ENCODE assay signal across 19 cellular contexts in genomic region chr14:103839569-103839968, GRCh38. TPM values are rescaled to one million over a fixed set of nuclear protein-coding genes. Genes with fewer than 3 reads are reported as not detected.
A peak's percentile ranks its signal among the peaks of the same experiment; 100 is the strongest.
DNase-seq lines count a peak whose midpoint lies in the region; ATAC-seq and TF ChIP-seq lines count a peak whose summit lies in the region.
"Had no signal": no experiment of that assay in that cellular context is flagged by ENCODE, and none has a peak within 500 bp of the region (broad histone marks: within the 10 kb centered on the region; RNA-seq: fewer than 3 reads in every experiment).

No MANE protein-coding gene starts in this region.

- H3K27ac ChIP-seq in GM23338 (ENCODE audit: low read depth) (no peak overlapping the region), H9 (ENCODE audit: insufficient read length, low read depth, low read length) (no peak overlapping the region)
- no peak overlapping the region for H3K27ac ChIP-seq in naive thymus-derived CD4-positive, alpha-beta T cell (ENCODE audit: low read depth, low read length)
- H3K27ac ChIP-seq: SJSA1 had no signal

- H3K14ac ChIP-seq in H9 (ENCODE audit: insufficient read depth, low read length), result no peak overlapping the region

- H3K56ac ChIP-seq in H9 (ENCODE audit: insufficient read length, low read depth, low read length), result no peak overlapping the region

- H4K5ac ChIP-seq in H9 (ENCODE audit: insufficient read length, low read depth, low read length), result no peak overlapping the region

- H4K20me1 ChIP-seq in GM23338 (replicated peaks; ENCODE audit: insufficient read depth) (no peaks in the 10 kb centered on the region), H9 (ENCODE audit: control insufficient read depth, insufficient read depth, insufficient read length) (no peaks in the 10 kb centered on the region)

- H3T11ph ChIP-seq in H9 (ENCODE audit: low read length), result no peak overlapping the region

- H3K36me3 ChIP-seq in GM23338 (ENCODE audit: insufficient read depth), result no peaks in the 10 kb centered on the region
- no peaks in the 10 kb centered on the region for H3K36me3 ChIP-seq in naive thymus-derived CD4-positive, alpha-beta T cell (ENCODE audit: control insufficient read depth in 2 of 3, insufficient read depth in 3 of 3, low read length in 3 of 3)
- H3K36me3 ChIP-seq: SJSA1 had no signal

- H3K23me2 ChIP-seq in H9 (ENCODE audit: insufficient read length, low read depth, low read length, poor library complexity, severe bottlenecking), result no peaks in the 10 kb centered on the region

- H3F3A ChIP-seq in GM23338 (replicated peaks; ENCODE audit: low read depth), result no peaks in the 10 kb centered on the region

- no peak overlapping the region for H3K4ac ChIP-seq in H9 (ENCODE audit: low read depth, low read length)

- H3K79me2 ChIP-seq in GM23338 (replicated peaks; ENCODE audit: insufficient read depth) (0 out of 2 replicates have a peak, but pooled peaks cover 10% of the 10 kb centered on the region), H9 (ENCODE audit: insufficient read depth, low read length) (no peaks in the 10 kb centered on the region)

- intact Hi-C loops in naive thymus-derived CD4-positive, alpha-beta T cell (cut with micrococcal nuclease), result no loop called here

- peaks cover 14% of the 10 kb centered on the region for H3K27me3 Mint-ChIP-seq in GM23338 (ENCODE audit: insufficient read depth, low read depth, poor library complexity)
- H3K27me3 Mint-ChIP-seq in H9 (ENCODE audit: low read depth), result peaks cover 9% of the 10 kb centered on the region
- H3K27me3 Mint-ChIP-seq in T-helper 17 cell, result no peaks in the 10 kb centered on the region
- H3K27me3 Mint-ChIP-seq in naive thymus-derived CD4-positive, alpha-beta T cell, result peaks cover 0 to 6% (median 0%) of the 10 kb centered on the region in 5 donors
- H3K27me3 Mint-ChIP-seq: CD4-positive, CD25-positive, alpha-beta regulatory T cell; IgD-negative memory B cell had no signal

- H3K27me3 ChIP-seq in GM23338 (ENCODE audit: insufficient read depth) (peaks cover 4% of the 10 kb centered on the region), H9 (ENCODE audit: insufficient read depth, low read length) (no peaks in the 10 kb centered on the region)
- H3K27me3 ChIP-seq in naive thymus-derived CD4-positive, alpha-beta T cell (ENCODE audit: control insufficient read depth in 2 of 2, insufficient read depth in 2 of 2, low read length in 2 of 2), result no peaks in the 10 kb centered on the region
- H3K27me3 ChIP-seq: SJSA1 had no signal

- POLR2A ChIA-PET in naive thymus-derived CD4-positive, alpha-beta T cell (lab: Charles Lee), result no interaction called here

- H2BK120ac ChIP-seq in H9 (ENCODE audit: low read depth, low read length, poor library complexity, severe bottlenecking), result no peak overlapping the region

- no peak overlapping the region for H2BK5ac ChIP-seq in H9 (ENCODE audit: insufficient read length, low read length)

- no peak overlapping the region for H4K8ac ChIP-seq in H9 (replicated peaks; ENCODE audit: insufficient read length, low read depth, low read length)

- no CpG with 5 or more reads among the region's 1 CpG for WGBS in H9 (ENCODE audit: extremely low coverage, insufficient read length, low lambda C conversion rate)

- H3K4me3 ChIP-seq in GM23338, result no peak overlapping the region
- no peak overlapping the region for H3K4me3 ChIP-seq in naive thymus-derived CD4-positive, alpha-beta T cell (ENCODE audit: low read length)
- H3K4me3 ChIP-seq: SJSA1 had no signal

- no peaks in the 10 kb centered on the region for H3K9me2 ChIP-seq in GM23338 (ENCODE audit: insufficient read depth)

- H3K18ac ChIP-seq in H9 (ENCODE audit: insufficient read length, low read depth, low read length), result no peak overlapping the region

- H3K79me1 ChIP-seq in H9 (ENCODE audit: insufficient read depth, low read depth, low read length, poor library complexity, severe bottlenecking), result no peaks in the 10 kb centered on the region

- H3K4me2 ChIP-seq in GM23338 (no peak overlapping the region), H9 (ENCODE audit: insufficient read depth, insufficient read length, low read length) (no peak overlapping the region)

- H3K27ac Mint-ChIP-seq in GM23338, result no peak overlapping the region; the same call in 1 of the 2 replicates
- H3K27ac Mint-ChIP-seq in H9, result peak overlapping the region in 2 of 3 experiments; percentile 2 to 6; a peak in 1 of 7 replicates
- peak overlapping the region; percentile 71 for H3K27ac Mint-ChIP-seq in T-helper 17 cell
- H3K27ac Mint-ChIP-seq in naive thymus-derived CD4-positive, alpha-beta T cell, result peak overlapping the region in 2 of 9 donors; percentile 16 to 79
- H3K27ac Mint-ChIP-seq: IgD-negative memory B cell had no signal

- H3K4me1 Mint-ChIP-seq in GM23338 (peaks cover 6% of the 10 kb centered on the region), H9 (peaks cover 4% of the 10 kb centered on the region in 2 experiments), T-helper 17 cell (peaks cover 15% of the 10 kb centered on the region)
- peaks cover 0 to 26% (median 18%) of the 10 kb centered on the region in 7 donors for H3K4me1 Mint-ChIP-seq in naive thymus-derived CD4-positive, alpha-beta T cell

- H2BK15ac ChIP-seq in H9 (ENCODE audit: low read depth, low read length), result no peak overlapping the region

- no peak overlapping the region for H3K9ac ChIP-seq in H9 (ENCODE audit: extremely low read depth, insufficient read length, low read length)

- no peak overlapping the region for H2AK5ac ChIP-seq in H9 (ENCODE audit: insufficient read length, low read length)

- H2AFZ ChIP-seq in GM23338 (no peak overlapping the region), H9 (ENCODE audit: low read length) (no peak overlapping the region)

- no peak overlapping the region for H3K23ac ChIP-seq in H9 (ENCODE audit: insufficient read length, low read depth, low read length)

- TF ChIP-seq CTCF in GM23338 (conservative IDR thresholded peaks at IDR 0.05; ENCODE audit: low read depth in 2 of 2) (no peak), H9 (conservative IDR thresholded peaks at IDR 0.05) (no peak)

- CTCF ChIA-PET in naive thymus-derived CD4-positive, alpha-beta T cell (lab: Charles Lee), result no interaction called here

- peak; percentile 73 for ATAC-seq in GM23338
- no peak for ATAC-seq in T-helper 17 cell
- ATAC-seq in esophagus mucosa, result peak; percentile 37
- ATAC-seq in HG03354 (IDR thresholded peaks at IDR 0.05; ENCODE audit: poor library complexity, severe bottlenecking, unreplicated experiment), result no peak
- no peak for ATAC-seq in naive thymus-derived CD4-positive, alpha-beta T cell

- H3K9me3 Mint-ChIP-seq in GM23338 (no peaks in the 10 kb centered on the region), H9 (no peaks in the 10 kb centered on the region)
- no peaks in the 10 kb centered on the region for H3K9me3 Mint-ChIP-seq in naive thymus-derived CD4-positive, alpha-beta T cell
- H3K9me3 Mint-ChIP-seq: IgD-negative memory B cell had no signal

- H2BK12ac ChIP-seq in H9 (ENCODE audit: insufficient read length, low read depth, low read length), result no peak overlapping the region

- H4K91ac ChIP-seq in H9 (ENCODE audit: insufficient read length, low read depth, low read length), result no peak overlapping the region

- no peak overlapping the region for H2BK20ac ChIP-seq in H9 (ENCODE audit: low read depth, low read length, poor library complexity, severe bottlenecking)

- H3K4me3 Mint-ChIP-seq in GM23338, result no peak overlapping the region; the same call in 2 of the 3 replicates
- no peak overlapping the region for H3K4me3 Mint-ChIP-seq in H9
- no peak overlapping the region for H3K4me3 Mint-ChIP-seq in T-helper 17 cell
- H3K4me3 Mint-ChIP-seq in naive thymus-derived CD4-positive, alpha-beta T cell, result no peak overlapping the region
- H3K4me3 Mint-ChIP-seq: CD4-positive, CD25-positive, alpha-beta regulatory T cell; IgD-negative memory B cell had no signal

- DNase-seq in GM23338 (ENCODE audit: low spot score) (no peak), H9 (no peak), T-helper 17 cell (no peak), SW 1271 (lab: John Stamatoyannopoulos, UW) (no peak), inferior parietal cortex (ENCODE audit: extremely low spot score) (no peak)
- DNase-seq in naive thymus-derived CD4-positive, alpha-beta T cell, result no peak
- DNase-seq: CD4-positive, CD25-positive, alpha-beta regulatory T cell; DMS79 treated with DMSO at 0.1 percent for 48 hours; HCEC 1CT; MV-4-11; NCI-H1694 treated with DMSO at 0.1 percent for 48 hours; NCI-H2081 treated with DMSO at 0.1 percent for 48 hours; NCI-H2171 treated with DMSO at 0.1 percent for 48 hours; NCI-H526; OCI-M1 had no signal

- H3K4me1 ChIP-seq in GM23338 (ENCODE audit: insufficient read depth) (no peaks in the 10 kb centered on the region), H9 (ENCODE audit: insufficient read depth, low read length) (no peaks in the 10 kb centered on the region)
- H3K4me1 ChIP-seq in naive thymus-derived CD4-positive, alpha-beta T cell (ENCODE audit: control insufficient read depth in 2 of 2, insufficient read depth in 2 of 2, low read length in 2 of 2), result no peaks in the 10 kb centered on the region
- H3K4me1 ChIP-seq: SJSA1 had no signal

- H3K9me3 ChIP-seq in H9 (ENCODE audit: control insufficient read depth, low read depth, low read length) (no peaks in the 10 kb centered on the region), T-helper 17 cell (ENCODE audit: control insufficient read depth, low read length, poor library complexity, severe bottlenecking) (no peaks in the 10 kb centered on the region)
- no peaks in the 10 kb centered on the region for H3K9me3 ChIP-seq in naive thymus-derived CD4-positive, alpha-beta T cell (ENCODE audit: control insufficient read depth in 2 of 3, low read length in 3 of 3)
- H3K9me3 ChIP-seq: SJSA1 had no signal

- H3K36me3 Mint-ChIP-seq in GM23338 (ENCODE audit: low read depth) (no peaks in the 10 kb centered on the region), H9 (ENCODE audit: insufficient read depth in 1 of 3, low read depth in 3 of 3) (no peaks in the 10 kb centered on the region), T-helper 17 cell (ENCODE audit: low read depth) (peaks cover 10% of the 10 kb centered on the region)
- peaks cover 0 to 12% (median 5%) of the 10 kb centered on the region in 5 donors for H3K36me3 Mint-ChIP-seq in naive thymus-derived CD4-positive, alpha-beta T cell
- H3K36me3 Mint-ChIP-seq: CD4-positive, CD25-positive, alpha-beta regulatory T cell had no signal

TF ChIP-seq in GM23338, 12 proteins besides CTCF, POLR2A, EP300 and RAD21 (continues in another document):
- no peak for TF ChIP-seq ZNF114 (CRISPR knock-in tag; IDR thresholded peaks at IDR 0.05)

RNA-seq across cellular contexts. Expression of gene PPP1R13B, which starts 7.8 kb away (rescaled TPM):
- total RNA-seq in GM23338 (2014; rRNA removed; shearing (Covaris generic)), result 6.5 and 8.5 TPM in 2 replicates
- polyA plus RNA-seq in GM23338 (2016; fragmentation: Nextera tagmentation; extraction: Ambion mirVana), result 2.0 and 3.8 TPM in 2 replicates
- total RNA-seq in H9 (2021) (6.0 and 8.5 TPM in 2 replicates), T-helper 17 cell (10 to 100 TPM; 18.2 to 22.6 TPM), esophagus mucosa (35.9 TPM)
- 10 to 100 TPM; 10.8 to 26.8 (median 17.7) TPM for total RNA-seq in naive thymus-derived CD4-positive, alpha-beta T cell
- 1 to 10 TPM; 3.3 to 3.9 TPM for polyA plus RNA-seq in naive thymus-derived CD4-positive, alpha-beta T cell

Comparison
In these comparisons a context has a peak if more than half of its experiments do, and no peak if none do; other contexts are left out.
1. ATAC-seq: peak in GM23338 (single experiment) and esophagus mucosa (single experiment); none in T-helper 17 cell (single experiment), HG03354 (single experiment) and naive thymus-derived CD4-positive, alpha-beta T cell (single experiment).